In the genomic region with DNA sequence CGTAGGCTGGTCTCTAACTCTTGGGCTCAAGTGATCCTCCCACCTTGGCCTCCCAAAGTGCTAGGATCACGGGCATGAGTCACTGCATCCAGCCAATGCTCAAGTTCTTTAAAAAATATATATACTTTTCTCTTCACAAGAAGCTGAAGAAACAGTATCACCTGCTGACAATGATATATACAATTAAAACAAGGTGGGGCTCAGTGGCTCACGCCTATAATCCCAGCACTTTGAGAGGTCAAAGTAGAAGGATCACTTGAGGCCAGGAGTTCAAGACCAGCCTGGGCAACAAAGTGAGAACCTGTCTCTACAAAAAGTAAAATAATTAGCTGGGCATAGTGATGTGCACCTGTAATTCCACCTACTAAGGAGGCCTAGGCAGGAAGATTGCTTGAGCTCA, we compare ENCODE assay signal across 21 cellular contexts. TPM values are rescaled to one million over a fixed set of nuclear protein-coding genes. Genes with fewer than 3 reads are reported as not detected.
DNase-seq lines count a peak whose midpoint lies in the region; ATAC-seq and TF ChIP-seq lines count a peak whose summit lies in the region.
"Had no signal": no experiment of that assay in that cellular context is flagged by ENCODE, and none has a peak within 500 bp of the region (broad histone marks: within the 10 kb centered on the region; RNA-seq: fewer than 3 reads in every experiment).

No MANE protein-coding gene starts in this region.

- H3K27me3 Mint-ChIP-seq in T-helper 2 cell treated with Interferon-gamma antibody and Interleukin-4, amounts not matched to agents 5 μg/mL and 100 μg/mL, for 36 hours (ENCODE audit: low read depth) = no peaks in the 10 kb centered on the region
- H3K27me3 Mint-ChIP-seq: B cell; CD4-positive, CD25-positive, alpha-beta regulatory T cell had no signal

- peaks cover 49% of the 10 kb centered on the region for H3K4me1 Mint-ChIP-seq in T-helper 2 cell treated with Interferon-gamma antibody and Interleukin-4, amounts not matched to agents 5 μg/mL and 100 μg/mL, for 36 hours (ENCODE audit: low read depth)

- intact Hi-C loops in left colon (cut with DNase I, micrococcal nuclease) = no loop called here

- DNase-seq in T-helper 2 cell treated with Interferon-gamma antibody and Interleukin-4, amounts not matched to agents 5 μg/mL and 100 μg/mL, for 36 hours (ENCODE audit: low spot score) = no peak
- DNase-seq in T-helper 2 cell (no peak), left colon (no peak), inferior parietal cortex (ENCODE audit: extremely low spot score) (no peak), putamen (ENCODE audit: low spot score) (no peak), NCI-H2227 treated with DMSO at 0.1 percent for 48 hours (lab: John Stamatoyannopoulos, UW) (no peak)
- DNase-seq: Caco-2; CD4-positive, CD25-positive, alpha-beta regulatory T cell; CD8-positive, alpha-beta T cell; DMS153; EL; GDM1; GM23248; H7; HCEC 1CT had no signal

- H3K27ac Mint-ChIP-seq in T-helper 2 cell treated with Interferon-gamma antibody and Interleukin-4, amounts not matched to agents 5 μg/mL and 100 μg/mL, for 36 hours = peak overlapping the region; percentile 23
- H3K27ac Mint-ChIP-seq: B cell; CD8-positive, alpha-beta T cell had no signal

- peak overlapping the region; percentile 4 for H3K4me3 Mint-ChIP-seq in T-helper 2 cell treated with Interferon-gamma antibody and Interleukin-4, amounts not matched to agents 5 μg/mL and 100 μg/mL, for 36 hours
- H3K4me3 Mint-ChIP-seq: B cell; CD4-positive, CD25-positive, alpha-beta regulatory T cell; CD8-positive, alpha-beta T cell had no signal

- ATAC-seq in left colon = peak; percentile 72
- ATAC-seq: CD8-positive, alpha-beta T cell; GM12878 had no signal

- peak overlapping the region; percentile 88 for H3K27ac ChIP-seq in neutrophil
- H3K27ac ChIP-seq: 22Rv1, C4-2B, GM23248 had no signal

- H3K27me3 ChIP-seq in neutrophil = no peaks in the 10 kb centered on the region
- H3K27me3 ChIP-seq: BLaER1 had no signal

- H3K4me1 ChIP-seq in neutrophil (ENCODE audit: control insufficient read depth in 1 of 2, insufficient read depth in 1 of 2, low read depth in 1 of 2, low read length in 1 of 2) = peaks cover 29 to 41% of the 10 kb centered on the region in 2 experiments
- H3K4me1 ChIP-seq: Caco-2 had no signal

- no peak overlapping the region for H3K4me3 ChIP-seq in neutrophil (ENCODE audit: low read depth in 1 of 2, low read length in 1 of 2)
- H3K4me3 ChIP-seq: BLaER1, GM12878, GM23248 had no signal

- no peaks in the 10 kb centered on the region for H3K9me3 ChIP-seq in neutrophil
- H3K9me3 ChIP-seq: BLaER1, Caco-2 had no signal

- no peak for TF ChIP-seq CTCF in neutrophil (IDR thresholded peaks at IDR 0.05)

- no peaks in the 10 kb centered on the region for H3K9me3 Mint-ChIP-seq in T-helper 2 cell treated with Interferon-gamma antibody and Interleukin-4, amounts not matched to agents 5 μg/mL and 100 μg/mL, for 36 hours
- H3K9me3 Mint-ChIP-seq: CD4-positive, CD25-positive, alpha-beta regulatory T cell had no signal

- peaks cover 5% of the 10 kb centered on the region for H3K36me3 ChIP-seq in neutrophil

- peaks cover 33% of the 10 kb centered on the region for H3K36me3 Mint-ChIP-seq in T-helper 2 cell treated with Interferon-gamma antibody and Interleukin-4, amounts not matched to agents 5 μg/mL and 100 μg/mL, for 36 hours (ENCODE audit: low read depth)

RNA-seq across cellular contexts. Expression of a gene that starts 36.5 kb away (rescaled TPM):
- total RNA-seq in left colon = 10 to 100 TPM; 54.7 to 72.6 TPM
